10 cellular contexts compared by ENCODE assay signal in the genomic region with DNA sequence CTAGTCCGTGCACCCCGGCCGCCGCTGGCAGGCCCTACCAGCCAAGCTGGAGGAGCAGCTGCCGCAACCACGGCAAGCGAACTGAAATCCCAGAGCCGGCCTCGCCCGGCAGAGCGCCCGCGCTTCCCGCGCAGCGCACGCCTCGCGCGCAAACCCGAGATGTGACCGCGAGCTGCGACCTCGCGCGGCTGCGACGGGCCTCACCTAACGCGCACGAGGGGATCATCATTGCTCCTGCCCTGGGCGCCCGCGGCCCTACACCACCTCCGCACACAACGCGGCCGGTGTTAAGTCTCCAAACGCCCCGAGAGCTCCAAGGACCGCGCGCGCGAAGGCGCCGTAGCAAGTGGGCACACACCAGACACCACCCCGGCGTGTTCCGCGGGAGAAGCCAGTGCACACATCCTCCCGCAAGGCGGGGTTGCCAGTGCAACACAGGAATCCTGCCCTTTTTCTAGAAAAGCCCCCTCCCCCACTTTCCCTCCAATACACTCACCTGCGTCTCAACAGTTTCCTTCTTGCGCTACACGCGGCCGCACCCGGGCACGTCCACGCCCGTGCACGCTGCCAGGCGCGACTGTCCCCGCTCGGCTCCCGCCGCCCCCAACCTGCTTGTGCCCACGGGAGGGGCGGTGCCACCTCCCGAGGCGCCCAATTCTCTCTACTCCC. TPM values are rescaled to one million over a fixed set of nuclear protein-coding genes. Genes with fewer than 3 reads are reported as not detected.
DNase-seq lines count a peak whose midpoint lies in the region; ATAC-seq and TF ChIP-seq lines count a peak whose summit lies in the region.
"Had no signal": no experiment of that assay in that cellular context is flagged by ENCODE, and none has a peak within 500 bp of the region (broad histone marks: within the 10 kb centered on the region; RNA-seq: fewer than 3 reads in every experiment).

No MANE protein-coding gene starts in this region.

- 0 to 8% methylated on average over 2 to 74 of the region's 74 CpGs for WGBS in endodermal cell (ENCODE audit: insufficient coverage in 1 of 2, insufficient read length in 1 of 2), 2 experiments

- no TSS peak for BruUV-seq in PC-9 (replicated peaks; lab: Mats Ljungman, UMichigan)

- H3K4me3 Mint-ChIP-seq in endodermal cell (peak overlapping the region; percentile 70), neural progenitor cell (peak overlapping the region; percentile 89)

- ATAC-seq in HG03159 (IDR thresholded peaks at IDR 0.05; ENCODE audit: unreplicated experiment) (no peak), GM21360 (IDR thresholded peaks at IDR 0.05; ENCODE audit: unreplicated experiment) (no peak)
- ATAC-seq: Panc1 had no signal

- H3F3A ChIP-seq in neural progenitor cell (ENCODE audit: low read depth), result peaks cover 34% of the 10 kb centered on the region
- no peaks in the 10 kb centered on the region for H3F3A ChIP-seq in PC-9 (ENCODE audit: insufficient read depth, low read depth)

- H3K4me1 ChIP-seq in KMS-11 (ENCODE audit: low read depth, poor library complexity, severe bottlenecking), result peaks cover 28% of the 10 kb centered on the region
- H3K4me1 ChIP-seq in endodermal cell (ENCODE audit: control insufficient read depth, insufficient read depth, low read length), result no peaks in the 10 kb centered on the region
- H3K4me1 ChIP-seq in neural progenitor cell, result peaks cover 56% of the 10 kb centered on the region
- no peaks in the 10 kb centered on the region for H3K4me1 ChIP-seq in PC-9 (replicated peaks; ENCODE audit: insufficient read depth)

- no peaks in the 10 kb centered on the region for H3K27me3 ChIP-seq in KMS-11 (ENCODE audit: insufficient read depth, low read depth)
- peaks cover 69% of the 10 kb centered on the region for H3K27me3 ChIP-seq in endodermal cell (ENCODE audit: control insufficient read depth, insufficient read depth, low read length, poor library complexity, severe bottlenecking)
- peaks cover 62% of the 10 kb centered on the region for H3K27me3 ChIP-seq in neural progenitor cell
- no peaks in the 10 kb centered on the region for H3K27me3 ChIP-seq in PC-9 (ENCODE audit: insufficient read depth, low read depth)

- H3K36me3 ChIP-seq in KMS-11 (ENCODE audit: insufficient read depth) (no peaks in the 10 kb centered on the region), endodermal cell (ENCODE audit: control insufficient read depth, insufficient read depth, low read length) (no peaks in the 10 kb centered on the region), neural progenitor cell (no peaks in the 10 kb centered on the region), PC-9 (ENCODE audit: low read depth) (no peaks in the 10 kb centered on the region)

- H3K9me3 Mint-ChIP-seq in endodermal cell (no peaks in the 10 kb centered on the region), neural progenitor cell (no peaks in the 10 kb centered on the region)

- peaks cover 13% of the 10 kb centered on the region; the same call in 1 of the 2 replicates for H3K79me2 ChIP-seq in KMS-11 (ENCODE audit: insufficient read depth, low read depth)
- peaks cover 53% of the 10 kb centered on the region for H3K79me2 ChIP-seq in neural progenitor cell (ENCODE audit: low read depth)
- H3K79me2 ChIP-seq in PC-9 (ENCODE audit: low read depth), result no peaks in the 10 kb centered on the region

- H3K4me1 Mint-ChIP-seq in endodermal cell (peaks cover 22% of the 10 kb centered on the region), neural progenitor cell (peaks cover 20% of the 10 kb centered on the region)

- intact Hi-C loops in PC-9 (cut with micrococcal nuclease; ENCODE audit: unreplicated experiment), result no loop called here

- POLR2A ChIA-PET in PC-9 (lab: Charles Lee; ENCODE audit: unreplicated experiment), result no interaction called here

- H3K4me3 ChIP-seq in KMS-11 (IDR thresholded peaks at IDR 0.05; ENCODE audit: insufficient read depth, low read depth, low read length) (no peak overlapping the region), endodermal cell (ENCODE audit: low read length) (peak overlapping the region; percentile 78), neural progenitor cell (peak overlapping the region; percentile 77), PC-9 (no peak overlapping the region)

- peaks cover 26% of the 10 kb centered on the region for H3K27me3 Mint-ChIP-seq in endodermal cell (ENCODE audit: insufficient read depth)
- H3K27me3 Mint-ChIP-seq in neural progenitor cell (ENCODE audit: insufficient read depth, low read depth), result peaks cover 30% of the 10 kb centered on the region

- no peak overlapping the region for H3K4me2 ChIP-seq in KMS-11
- H3K4me2 ChIP-seq in neural progenitor cell, result peak overlapping the region; percentile 92
- no peak overlapping the region for H3K4me2 ChIP-seq in PC-9

- peak overlapping the region; percentile 47; the same call in 1 of the 2 replicates for H3K9ac ChIP-seq in KMS-11
- H3K9ac ChIP-seq in endodermal cell (ENCODE audit: extremely low read depth, low read length, poor library complexity, severe bottlenecking), result no peak overlapping the region
- no peak overlapping the region for H3K9ac ChIP-seq in neural progenitor cell

- H3K9me3 ChIP-seq in endodermal cell (ENCODE audit: control insufficient read depth, low read length), result no peaks in the 10 kb centered on the region
- H3K9me3 ChIP-seq in neural progenitor cell (ENCODE audit: low read depth), result no peaks in the 10 kb centered on the region
- H3K9me3 ChIP-seq in PC-9 (ENCODE audit: insufficient read depth, low read depth), result no peaks in the 10 kb centered on the region

- H3K9me2 ChIP-seq in PC-9 (ENCODE audit: insufficient read depth), result no peaks in the 10 kb centered on the region

- CTCF ChIA-PET in PC-9 (lab: Charles Lee), result no interaction called here

- H3K36me3 Mint-ChIP-seq in endodermal cell (ENCODE audit: low read depth) (no peaks in the 10 kb centered on the region), neural progenitor cell (peaks cover 1% of the 10 kb centered on the region)

- H4K20me1 ChIP-seq in KMS-11 (ENCODE audit: insufficient read depth) (no peaks in the 10 kb centered on the region), neural progenitor cell (ENCODE audit: low read depth) (peaks cover 67% of the 10 kb centered on the region), PC-9 (ENCODE audit: insufficient read depth) (no peaks in the 10 kb centered on the region)

- peak; percentile 81 for DNase-seq in endodermal cell
- peak; percentile 76 for DNase-seq in neural progenitor cell (ENCODE audit: low spot score)
- no peak for DNase-seq in PC-9
- no peak for DNase-seq in NCI-H1694 (lab: John Stamatoyannopoulos, UW)
- DNase-seq: activated T-cell treated with anti-CD3 and anti-CD28 coated beads, Interleukin-2, amount 50 U/mL, for 48 hours had no signal

- H3K27ac Mint-ChIP-seq in endodermal cell, result no peak overlapping the region
- H3K27ac Mint-ChIP-seq in neural progenitor cell, result no peak overlapping the region

- H3K27ac ChIP-seq in 22Rv1 (peak overlapping the region; percentile 39; the same call in 1 of the 2 replicates), KMS-11 (peak overlapping the region; percentile 38; the same call in 1 of the 2 replicates), endodermal cell (ENCODE audit: low read depth, low read length) (no peak overlapping the region), neural progenitor cell (no peak overlapping the region), PC-9 (no peak overlapping the region)

- no peak for TF ChIP-seq CTCF in 22Rv1 (IDR thresholded peaks at IDR 0.05)
- TF ChIP-seq CTCF in KMS-11 (conservative IDR thresholded peaks at IDR 0.05; ENCODE audit: low read depth, low read length), result no peak
- TF ChIP-seq CTCF in endodermal cell (conservative IDR thresholded peaks at IDR 0.05), result no peak
- TF ChIP-seq CTCF in neural progenitor cell (IDR thresholded peaks at IDR 0.05), result no peak
- TF ChIP-seq CTCF in PC-9 (conservative IDR thresholded peaks at IDR 0.05), result no peak

- H2AFZ ChIP-seq in KMS-11 (ENCODE audit: low read depth), result no peak overlapping the region
- peak overlapping the region; percentile 70 for H2AFZ ChIP-seq in neural progenitor cell (replicated peaks)
- no peak overlapping the region for H2AFZ ChIP-seq in PC-9

RNA-seq across cellular contexts. Expression of a gene that starts 5.2 kb away (rescaled TPM):
- total RNA-seq in endodermal cell (1 to 10 TPM; 4.7 to 6.2 TPM), neural progenitor cell (ENCODE audit: low replicate concordance) (17.1 and 21.1 TPM in 2 replicates), PC-9 (2021) (not detected in 2 replicates)
- 25.8 TPM for polyA plus RNA-seq in endodermal cell (2013, experiment 1 of 2)
- 25.3 TPM for polyA plus RNA-seq in endodermal cell (2013, experiment 2 of 2)

Comparison
In these comparisons a context has a peak if more than half of its experiments do, and no peak if none do; other contexts are left out.
1. H3K27ac ChIP-seq: peak in 22Rv1 (single experiment) and KMS-11 (single experiment); none in endodermal cell (single experiment), neural progenitor cell (single experiment) and PC-9 (single experiment).
2. H3K4me3 ChIP-seq: peak in endodermal cell (single experiment) and neural progenitor cell (single experiment); none in KMS-11 (single experiment) and PC-9 (single experiment).
3. DNase-seq: peak in endodermal cell (single experiment) and neural progenitor cell (single experiment); none in PC-9 (0 of 2) and NCI-H1694 (single experiment).